ENCODE assay signal across 1 cellular context in genomic region chr20:41617931-41618806, GRCh38.
A peak's percentile ranks its signal among the peaks of the same experiment; 100 is the strongest.
TF ChIP-seq lines count a peak whose summit lies in the region.

Gene CHD6, minus strand, starts transcription at chr20:41618377. Its CDS starts 67,040 bp downstream, at chr20:41551337.

TF ChIP-seq in HepG2, 621 proteins besides CTCF, POLR2A, EP300 and RAD21 (continued from another document and continues in another):
- TF ChIP-seq RNF219 (CRISPR knock-in tag; IDR thresholded peaks at IDR 0.05) (no peak), STAT6 (CRISPR knock-in tag; IDR thresholded peaks at IDR 0.05; ENCODE audit: borderline replicate concordance) (no peak), ZNF629 (CRISPR knock-in tag; conservative IDR thresholded peaks at IDR 0.05) (no peak), JDP2 (CRISPR knock-in tag; IDR thresholded peaks at IDR 0.05; ENCODE audit: borderline replicate concordance) (no peak), ZNF276 (CRISPR knock-in tag; IDR thresholded peaks at IDR 0.05; ENCODE audit: low read depth) (no peak), ZNF232 (CRISPR knock-in tag; IDR thresholded peaks at IDR 0.05; ENCODE audit: borderline replicate concordance) (no peak), ZBTB37 (CRISPR knock-in tag; IDR thresholded peaks at IDR 0.05) (no peak), ZBTB8A (CRISPR knock-in tag; IDR thresholded peaks at IDR 0.05; ENCODE audit: borderline replicate concordance, low read depth) (no peak), RORA (CRISPR knock-in tag; IDR thresholded peaks at IDR 0.05) (no peak), THAP9 (CRISPR knock-in tag; IDR thresholded peaks at IDR 0.05; ENCODE audit: borderline replicate concordance) (no peak; the same call in 1 of the 2 replicates), ZNF501 (CRISPR knock-in tag; IDR thresholded peaks at IDR 0.05) (no peak; the same call in 1 of the 2 replicates), AHR (CRISPR knock-in tag; IDR thresholded peaks at IDR 0.05) (no peak), SAP130 (CRISPR knock-in tag; IDR thresholded peaks at IDR 0.05; ENCODE audit: low read depth) (peak; percentile 89), YY1 (IDR thresholded peaks at IDR 0.05; ENCODE audit: insufficient read depth, insufficient replicate concordance, low read depth, low read length) (peak; percentile 89), ARHGAP35 (CRISPR knock-in tag; IDR thresholded peaks at IDR 0.05; ENCODE audit: borderline replicate concordance) (no peak), TCF7 (IDR thresholded peaks at IDR 0.05; ENCODE audit: low read depth) (no peak), HDAC1 (CRISPR knock-in tag; IDR thresholded peaks at IDR 0.05) (0 out of 2 replicates have a peak, but pooled peaks have one; percentile 6), AGO2 (optimal IDR thresholded peaks at IDR 0.05; ENCODE audit: low read depth, low read length) (no peak), BORCS8-MEF2B (CRISPR knock-in tag; IDR thresholded peaks at IDR 0.05) (0 out of 2 replicates have a peak, but pooled peaks have one; percentile 4), NRL (CRISPR knock-in tag; IDR thresholded peaks at IDR 0.05; ENCODE audit: borderline replicate concordance) (no peak), ZNF782 (CRISPR knock-in tag; IDR thresholded peaks at IDR 0.05; ENCODE audit: borderline replicate concordance) (no peak), GATAD1 (CRISPR knock-in tag; IDR thresholded peaks at IDR 0.05) (peak; percentile 73), TRIM22 (IDR thresholded peaks at IDR 0.05) (no peak), ZNF513 (CRISPR knock-in tag; conservative IDR thresholded peaks at IDR 0.05) (no peak), ZBTB21 (CRISPR knock-in tag; IDR thresholded peaks at IDR 0.05) (no peak), TFDP1 (CRISPR knock-in tag; IDR thresholded peaks at IDR 0.05; ENCODE audit: borderline replicate concordance) (peak; percentile 41; the same call in 1 of the 2 replicates), SIX4 (CRISPR knock-in tag; IDR thresholded peaks at IDR 0.05) (peak; percentile 54), ZBTB39 (CRISPR knock-in tag; IDR thresholded peaks at IDR 0.05) (no peak), NR1H2 (CRISPR knock-in tag; IDR thresholded peaks at IDR 0.05; ENCODE audit: borderline replicate concordance, low read depth) (no peak), GPN1 (CRISPR knock-in tag; IDR thresholded peaks at IDR 0.05; ENCODE audit: borderline replicate concordance) (no peak), ZNF577 (CRISPR knock-in tag; IDR thresholded peaks at IDR 0.05; ENCODE audit: borderline replicate concordance, low read depth) (no peak), THYN1 (CRISPR knock-in tag; IDR thresholded peaks at IDR 0.05; ENCODE audit: borderline replicate concordance, low read depth) (no peak), KDM4B (CRISPR knock-in tag; IDR thresholded peaks at IDR 0.05) (no peak), DDIT3 (CRISPR knock-in tag; IDR thresholded peaks at IDR 0.05) (no peak), ZNF510 (CRISPR knock-in tag; IDR thresholded peaks at IDR 0.05; ENCODE audit: low read depth) (no peak), ZNF124 (CRISPR knock-in tag; IDR thresholded peaks at IDR 0.05) (peak; percentile 78; the same call in 1 of the 2 replicates), ESRRA (CRISPR knock-in tag; IDR thresholded peaks at IDR 0.05; ENCODE audit: low read depth) (no peak)
